ENCODE assay signal across 1 cellular context in the genomic region with DNA sequence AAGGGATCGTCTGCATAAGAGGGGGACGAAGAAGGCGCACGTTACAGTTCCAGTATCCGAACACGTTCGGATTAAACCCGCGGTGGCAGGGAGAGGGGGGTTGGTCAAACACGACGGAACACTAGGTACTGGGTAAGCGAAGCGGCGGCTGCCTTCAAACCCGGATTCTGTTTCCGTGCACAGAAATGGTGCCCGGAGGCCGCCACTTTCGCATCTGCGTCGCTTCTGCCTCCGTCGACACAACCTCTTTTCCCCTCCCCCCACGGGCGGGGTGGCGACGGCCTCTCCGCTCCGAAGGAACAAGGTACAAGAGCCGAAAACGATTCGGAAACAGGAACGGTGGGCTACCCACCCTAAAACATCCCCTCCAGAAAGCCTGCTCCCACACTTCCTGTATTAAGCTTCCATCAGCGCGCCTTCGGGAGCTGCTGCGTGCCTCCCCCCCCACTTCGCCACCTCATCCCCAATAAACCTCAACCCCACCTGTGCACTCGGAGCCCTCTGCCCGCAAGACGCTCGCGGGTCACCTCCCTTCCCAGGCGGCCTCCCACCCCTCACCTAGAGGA.
A peak's percentile ranks its signal among the peaks of the same experiment; 100 is the strongest.
TF ChIP-seq lines count a peak whose summit lies in the region.

No MANE protein-coding gene starts in this region.

TF ChIP-seq in HEK293, 187 proteins besides CTCF, POLR2A, EP300 and RAD21 (continued from another document):
- TF ChIP-seq, protein P1, sequence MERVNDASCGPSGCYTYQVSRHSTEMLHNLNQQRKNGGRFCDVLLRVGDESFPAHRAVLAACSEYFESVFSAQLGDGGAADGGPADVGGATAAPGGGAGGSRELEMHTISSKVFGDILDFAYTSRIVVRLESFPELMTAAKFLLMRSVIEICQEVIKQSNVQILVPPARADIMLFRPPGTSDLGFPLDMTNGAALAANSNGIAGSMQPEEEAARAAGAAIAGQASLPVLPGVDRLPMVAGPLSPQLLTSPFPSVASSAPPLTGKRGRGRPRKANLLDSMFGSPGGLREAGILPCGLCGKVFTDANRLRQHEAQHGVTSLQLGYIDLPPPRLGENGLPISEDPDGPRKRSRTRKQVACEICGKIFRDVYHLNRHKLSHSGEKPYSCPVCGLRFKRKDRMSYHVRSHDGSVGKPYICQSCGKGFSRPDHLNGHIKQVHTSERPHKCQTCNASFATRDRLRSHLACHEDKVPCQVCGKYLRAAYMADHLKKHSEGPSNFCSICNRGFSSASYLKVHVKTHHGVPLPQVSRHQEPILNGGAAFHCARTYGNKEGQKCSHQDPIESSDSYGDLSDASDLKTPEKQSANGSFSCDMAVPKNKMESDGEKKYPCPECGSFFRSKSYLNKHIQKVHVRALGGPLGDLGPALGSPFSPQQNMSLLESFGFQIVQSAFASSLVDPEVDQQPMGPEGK (tag by site-specific recombination; IDR thresholded peaks at IDR 0.05) = 0 out of 2 replicates have a peak, but pooled peaks have one; percentile 37
- TF ChIP-seq ZNF335 (tag by site-specific recombination; conservative IDR thresholded peaks at IDR 0.05) (peak; percentile 45), SCRT2 (tag by site-specific recombination; IDR thresholded peaks at IDR 0.05) (peak; percentile 71), GLIS2 (tag by site-specific recombination; IDR thresholded peaks at IDR 0.05) (peak; percentile 64; the same call in 1 of the 2 replicates), HOXC10 (CRISPR knock-in tag; IDR thresholded peaks at IDR 0.05) (no peak), SP2 (tag by site-specific recombination; IDR thresholded peaks at IDR 0.05) (peak; percentile 44)
